Comparison of ENCODE assay signal across 11 cellular contexts in genomic region chrX:150544222-150544787, GRCh38. TPM values are rescaled to one million over a fixed set of nuclear protein-coding genes. Genes with fewer than 3 reads are reported as not detected.
DNase-seq lines count a peak whose midpoint lies in the region; ATAC-seq, FAIRE-seq and TF ChIP-seq lines count a peak whose summit lies in the region.
"Had no signal": no experiment of that assay in that cellular context is flagged by ENCODE, and none has a peak within 500 bp of the region (broad histone marks: within the 10 kb centered on the region; RNA-seq: fewer than 3 reads in every experiment).

No MANE protein-coding gene starts in this region.

- CTCF ChIA-PET in mammary epithelial cell (lab: Charles Lee; ENCODE audit: low non-redundant PET) = no interaction called here

- dilution Hi-C loops in mammary epithelial cell (cut with HindIII; ENCODE audit: low sequenced_read_pairs) = no loop called here

- H3K27me3 ChIP-seq in mammary epithelial cell (ENCODE audit: insufficient read depth, low read length) (no peaks in the 10 kb centered on the region), lower lobe of right lung (ENCODE audit: low read depth) (no peaks in the 10 kb centered on the region), stomach (no peaks in the 10 kb centered on the region)
- H3K27me3 ChIP-seq: pancreas, SJCRH30, tibial artery had no signal

- H3K9ac ChIP-seq in mammary epithelial cell (ENCODE audit: insufficient read depth, low read length) = no peak overlapping the region

- peak; percentile 65 for FAIRE-seq in A204.1 (lab: Jason Lieb, UNC)
- FAIRE-seq: pancreas had no signal

- TF ChIP-seq EP300 in stomach (IDR thresholded peaks at IDR 0.05) = no peak

- ATAC-seq in lower lobe of right lung (no peak), HG03108 (IDR thresholded peaks at IDR 0.05; ENCODE audit: unreplicated experiment) (no peak)
- ATAC-seq: pancreas had no signal

- DNase-seq in GM12864 (ENCODE audit: low read depth) = no peak
- DNase-seq in NB4 (ENCODE audit: low read depth) = peak; percentile 51
- peak; percentile 3 for DNase-seq in mammary epithelial cell
- DNase-seq in lower lobe of right lung = no peak
- no peak for DNase-seq in stomach
- DNase-seq in GM03348 (ENCODE audit: low spot score) = no peak
- DNase-seq: pancreas, tibial artery had no signal

- H3K79me2 ChIP-seq in mammary epithelial cell (ENCODE audit: insufficient read depth, low read length) = no peaks in the 10 kb centered on the region

- peaks cover 1% of the 10 kb centered on the region for H3K9me3 ChIP-seq in mammary epithelial cell (replicated peaks; ENCODE audit: insufficient read depth, low read length)
- no peaks in the 10 kb centered on the region for H3K9me3 ChIP-seq in lower lobe of right lung
- no peaks in the 10 kb centered on the region for H3K9me3 ChIP-seq in stomach
- H3K9me3 ChIP-seq: pancreas, SJCRH30, tibial artery had no signal

- TF ChIP-seq CTCF in GM12864 (IDR thresholded peaks at IDR 0.05; ENCODE audit: low read depth, low read length, missing control alignments) = peak; percentile 21
- no peak for TF ChIP-seq CTCF in NB4 (IDR thresholded peaks at IDR 0.05; ENCODE audit: low read depth, low read length)
- TF ChIP-seq CTCF in mammary epithelial cell (conservative IDR thresholded peaks at IDR 0.05 in 1 of 2, IDR thresholded peaks at IDR 0.05 in 1 of 2; ENCODE audit: extremely low read depth in 1 of 2, insufficient read depth in 1 of 2, low read depth in 1 of 2, low read length in 2 of 2) = peak in 1 of 2 donors; percentile 19
- no peak for TF ChIP-seq CTCF in lower lobe of right lung (IDR thresholded peaks at IDR 0.05)
- TF ChIP-seq CTCF in stomach (IDR thresholded peaks at IDR 0.05) = no peak

- H3K4me2 ChIP-seq in mammary epithelial cell (ENCODE audit: insufficient read depth, low read depth, low read length) = no peak overlapping the region

- no peaks in the 10 kb centered on the region for H4K20me1 ChIP-seq in mammary epithelial cell (ENCODE audit: insufficient read depth, low read length)

- H3K4me3 ChIP-seq in GM12864 (ENCODE audit: low read depth, low read length) (no peak overlapping the region), NB4 (ENCODE audit: low read depth, low read length) (no peak overlapping the region), mammary epithelial cell (replicated peaks in 1 of 3; ENCODE audit: insufficient read depth in 1 of 3, low read depth in 2 of 3, low read length in 3 of 3) (no peak overlapping the region), lower lobe of right lung (no peak overlapping the region), stomach (no peak overlapping the region)
- H3K4me3 ChIP-seq: pancreas, SJCRH30, tibial artery had no signal

- BruUV-seq in mammary epithelial cell (replicated peaks; lab: Mats Ljungman, UMichigan) = no TSS peak

- H2AFZ ChIP-seq in mammary epithelial cell (ENCODE audit: low read depth, low read length) = no peak overlapping the region

- in situ Hi-C loops in mammary epithelial cell (cut with MboI; ENCODE audit: low sequenced_read_pairs in 2 of 2) = no loop called here

- no peak overlapping the region for H3K27ac ChIP-seq in mammary epithelial cell (ENCODE audit: insufficient read depth, low read depth, low read length)
- H3K27ac ChIP-seq in lower lobe of right lung = no peak overlapping the region
- H3K27ac ChIP-seq in stomach = no peak overlapping the region
- H3K27ac ChIP-seq: pancreas, SJCRH30, tibial artery had no signal

- TF ChIP-seq POLR2A in NB4 (IDR thresholded peaks at IDR 0.05; ENCODE audit: extremely low read depth, insufficient read length) = no peak
- no peak for TF ChIP-seq POLR2A in stomach (IDR thresholded peaks at IDR 0.05)

- H3K36me3 ChIP-seq in mammary epithelial cell (ENCODE audit: insufficient read depth, low read length) (no peaks in the 10 kb centered on the region), lower lobe of right lung (no peaks in the 10 kb centered on the region), stomach (no peaks in the 10 kb centered on the region)
- H3K36me3 ChIP-seq: pancreas, SJCRH30, tibial artery had no signal

- H3K4me1 ChIP-seq in mammary epithelial cell (ENCODE audit: insufficient read depth, low read length) (peaks cover 16% of the 10 kb centered on the region), lower lobe of right lung (peaks cover 18% of the 10 kb centered on the region), stomach (peaks cover 0 to 24% (median 0%) of the 10 kb centered on the region in 4 donors)
- H3K4me1 ChIP-seq: pancreas, SJCRH30 had no signal

- intact Hi-C loops in mammary epithelial cell (cut with micrococcal nuclease) (no loop called here), lower lobe of right lung (cut with DNase I) (no loop called here), stomach (cut with DNase I; ENCODE audit: low total_unique reads) (no loop called here)

- WGBS in mammary epithelial cell (ENCODE audit: low coverage, missing lambda C conversion rate) = 86% methylated on average over 11 of the region's 11 CpGs
- WGBS in stomach, 5 donors = 74 to 87% (median 82%) methylated on average over 9 to 11 of the region's 11 CpGs

RNA-seq across cellular contexts. Expression of gene MTM1, which starts 24.1 kb away (rescaled TPM):
- total RNA-seq in mammary epithelial cell (10 to 100 TPM; 16.3 to 18.5 TPM), lower lobe of right lung (29.7 TPM), stomach (10 to 100 TPM in 3 of 5 donors, 1 to 10 TPM in 2; 5.8 to 28.0 (median 20.5) TPM)
- polyA plus RNA-seq in mammary epithelial cell (4.4 TPM), stomach (1 to 10 TPM; 3.5 to 5.8 (median 4.7) TPM)
- polyA minus RNA-seq in mammary epithelial cell = 19.5 TPM

Comparison
In these comparisons a context has a peak if more than half of its experiments do, and no peak if none do; other contexts are left out.
1. DNase-seq: peak in NB4 (single experiment) and mammary epithelial cell (single experiment); none in GM12864 (single experiment), lower lobe of right lung (single experiment), stomach (single experiment) and GM03348 (single experiment).